Comparison of ENCODE assay signal across 8 cellular contexts in genomic region chr16:89658221-89658879, GRCh38. TPM values are rescaled to one million over a fixed set of nuclear protein-coding genes. Genes with fewer than 3 reads are reported as not detected.
DNase-seq lines count a peak whose midpoint lies in the region; ATAC-seq and TF ChIP-seq lines count a peak whose summit lies in the region.

No MANE protein-coding gene starts in this region.

- POLR2A ChIA-PET in OCI-LY7 (lab: Charles Lee) = interaction anchor here (0.5 to 0.6 kb wide), 2 partner anchors 23 to 865 kb away, joined by 3 to 5 read pairs; no protein-coding TSS in a partner anchor

- peaks cover 26% of the 10 kb centered on the region for H3K79me2 ChIP-seq in OCI-LY7 (ENCODE audit: insufficient read depth, low read depth, low read length)

- peak overlapping the region; percentile 97 for H3K4me2 ChIP-seq in OCI-LY7 (ENCODE audit: low read length)

- peak; percentile 34 for ATAC-seq in mucosa of descending colon
- ATAC-seq in HG02981 (IDR thresholded peaks at IDR 0.05; ENCODE audit: unreplicated experiment) = no peak
- ATAC-seq in HG03521 (IDR thresholded peaks at IDR 0.05; ENCODE audit: unreplicated experiment) = no peak

- TF ChIP-seq CTCF in OCI-LY7 (conservative IDR thresholded peaks at IDR 0.05; ENCODE audit: low read length) (no peak), dorsolateral prefrontal cortex (IDR thresholded peaks at IDR 0.05 in 54 of 56, conservative IDR thresholded peaks at IDR 0.05 in 2 of 56; ENCODE audit: low read depth in 1 of 56, partially characterized antibody in 56 of 56) (no peak), mucosa of descending colon (IDR thresholded peaks at IDR 0.05) (no peak)

- H3K27ac ChIP-seq in OCI-LY7 (ENCODE audit: low read depth, low read length, poor library complexity, severe bottlenecking) = peak overlapping the region; percentile 53
- peak overlapping the region in 43 of 59 donors; percentile 4 to 92 (median 79) for H3K27ac ChIP-seq in dorsolateral prefrontal cortex

- DNase-seq in activated CD4-positive, alpha-beta T cell treated with anti-CD3 and anti-CD28 coated beads, Interleukin-2, amount 10 ng/mL, durations not matched to agents 24 days and 14 days = peak; percentile 79
- no peak for DNase-seq in activated CD4-positive, alpha-beta T cell treated with anti-CD3 and anti-CD28 coated beads, Interleukin-2, amount 50 U/mL, for 1 hour
- DNase-seq in OCI-LY7 (ENCODE audit: low spot score) = peak; percentile 34
- peak in 1 of 10 donors; percentile 16 for DNase-seq in dorsolateral prefrontal cortex
- peak in 2 of 3 donors; percentile 34 to 56 for DNase-seq in mucosa of descending colon
- DNase-seq in occipital lobe (lab: John Stamatoyannopoulos, UW) = no peak

- CTCF ChIA-PET in OCI-LY7 (lab: Charles Lee; ENCODE audit: unreplicated experiment) = no interaction called here

- H3K9me3 ChIP-seq in OCI-LY7 (ENCODE audit: low read length) (no peaks in the 10 kb centered on the region), mucosa of descending colon (no peaks in the 10 kb centered on the region)

- H3K4me1 ChIP-seq in OCI-LY7 (ENCODE audit: insufficient read depth, low read length, poor library complexity, severe bottlenecking) (peaks cover 13% of the 10 kb centered on the region), mucosa of descending colon (ENCODE audit: low read depth) (peaks cover 16% of the 10 kb centered on the region)

- H3K27ac Mint-ChIP-seq in activated CD4-positive, alpha-beta T cell treated with anti-CD3 and anti-CD28 coated beads, Interleukin-2, amount 10 ng/mL, durations not matched to agents 24 days and 14 days = peak overlapping the region; percentile 92

- BruUV-seq in OCI-LY7 (replicated peaks; lab: Mats Ljungman, UMichigan) = no TSS peak

- H3K9me2 ChIP-seq in OCI-LY7 (ENCODE audit: insufficient read depth, low read length) = no peaks in the 10 kb centered on the region

- no peaks in the 10 kb centered on the region for H3K27me3 Mint-ChIP-seq in activated CD4-positive, alpha-beta T cell treated with anti-CD3 and anti-CD28 coated beads, Interleukin-2, amount 10 ng/mL, durations not matched to agents 24 days and 14 days

- H3K4me3 ChIP-seq in OCI-LY7 (ENCODE audit: low read depth, low read length, poor library complexity, severe bottlenecking) (peak overlapping the region; percentile 98), dorsolateral prefrontal cortex (peak overlapping the region; percentile 72 to 100 (median 97)), mucosa of descending colon (peak overlapping the region; percentile 92)

- H3K4me1 Mint-ChIP-seq in activated CD4-positive, alpha-beta T cell treated with anti-CD3 and anti-CD28 coated beads, Interleukin-2, amount 10 ng/mL, durations not matched to agents 24 days and 14 days = peaks cover 33% of the 10 kb centered on the region

- peaks cover 41% of the 10 kb centered on the region for H3K36me3 ChIP-seq in OCI-LY7 (ENCODE audit: insufficient read depth, low read length)
- no peaks in the 10 kb centered on the region for H3K36me3 ChIP-seq in mucosa of descending colon (ENCODE audit: low read depth)

- no peaks in the 10 kb centered on the region for H3K9me3 Mint-ChIP-seq in activated CD4-positive, alpha-beta T cell treated with anti-CD3 and anti-CD28 coated beads, Interleukin-2, amount 10 ng/mL, durations not matched to agents 24 days and 14 days

- no peaks in the 10 kb centered on the region for H3K27me3 ChIP-seq in dorsolateral prefrontal cortex

- peak overlapping the region; percentile 95 for H2AFZ ChIP-seq in OCI-LY7 (ENCODE audit: low read length)

- H3K36me3 Mint-ChIP-seq in activated CD4-positive, alpha-beta T cell treated with anti-CD3 and anti-CD28 coated beads, Interleukin-2, amount 10 ng/mL, durations not matched to agents 24 days and 14 days (ENCODE audit: low read depth) = peaks cover 51% of the 10 kb centered on the region

- no peaks in the 10 kb centered on the region for H4K20me1 ChIP-seq in OCI-LY7 (ENCODE audit: insufficient read depth, low read length)

- intact Hi-C loops in activated CD4-positive, alpha-beta T cell treated with anti-CD3 and anti-CD28 coated beads, Interleukin-2, amount 10 ng/mL, durations not matched to agents 24 days and 14 days (cut with micrococcal nuclease) = loop anchor here (1.0 kb wide), 1 partner anchor 98 kb away; the partner anchor contains the start of gene RPL13
- intact Hi-C loops in OCI-LY7 (cut with micrococcal nuclease; ENCODE audit: unreplicated experiment) = loop anchor here (5.0 kb wide), 2 partner anchors 96 to 1006 kb away; partner anchors contain the start of genes CYBA and RPL13
- intact Hi-C loops in dorsolateral prefrontal cortex (cut with DNase I) = loop anchor here (5.0 kb wide), 2 partner anchors 96 to 416 kb away; partner anchors contain the start of gene RPL13 (in 1 of the 2)
- intact Hi-C loops in mucosa of descending colon (cut with DNase I, micrococcal nuclease) = no loop called here

- peak overlapping the region; percentile 97 for H3K4me3 Mint-ChIP-seq in activated CD4-positive, alpha-beta T cell treated with anti-CD3 and anti-CD28 coated beads, Interleukin-2, amount 10 ng/mL, durations not matched to agents 24 days and 14 days

RNA-seq across cellular contexts. Expression of gene SPATA33, which starts 0.7 kb away (rescaled TPM):
- total RNA-seq in activated CD4-positive, alpha-beta T cell treated with anti-CD3 and anti-CD28 coated beads, Interleukin-2, amount 10 ng/mL, durations not matched to agents 24 days and 14 days = 14.6 and 17.2 TPM in 2 replicates
- 8.6 and 9.4 TPM in 2 replicates for total RNA-seq in OCI-LY7 (2014; rRNA removed; shearing (Covaris generic))
- total RNA-seq in OCI-LY7 (2022) (17.3 and 18.2 TPM in 2 replicates), dorsolateral prefrontal cortex (10 to 100 TPM; 14.5 to 39.6 (median 23.2) TPM), mucosa of descending colon (10 to 100 TPM in 2 of 3 donors, 1 to 10 TPM in 1; 8.0 to 11.0 (median 10.7) TPM), occipital lobe (4.8 TPM)

RNA-seq across cellular contexts. Expression of gene CHMP1A, which starts 0.8 kb away (rescaled TPM):
- 83.7 and 84.3 TPM in 2 replicates for total RNA-seq in activated CD4-positive, alpha-beta T cell treated with anti-CD3 and anti-CD28 coated beads, Interleukin-2, amount 10 ng/mL, durations not matched to agents 24 days and 14 days
- total RNA-seq in OCI-LY7 (2014; rRNA removed; shearing (Covaris generic)) = 53.1 and 57.5 TPM in 2 replicates
- total RNA-seq in OCI-LY7 (2022) = 67.2 and 76.2 TPM in 2 replicates
- 10 to 100 TPM; 59.2 to 89.8 (median 72.3) TPM for total RNA-seq in dorsolateral prefrontal cortex
- total RNA-seq in mucosa of descending colon = 100 to 1,000 TPM; 104 to 163 (median 108) TPM
- 66.4 TPM for total RNA-seq in occipital lobe

RNA-seq across cellular contexts. Expression of gene CDK10, which starts 28.1 kb away (rescaled TPM):
- total RNA-seq in activated CD4-positive, alpha-beta T cell treated with anti-CD3 and anti-CD28 coated beads, Interleukin-2, amount 10 ng/mL, durations not matched to agents 24 days and 14 days = 104 and 108 TPM in 2 replicates
- total RNA-seq in OCI-LY7 (2014; rRNA removed; shearing (Covaris generic)) = 88.4 and 98.6 TPM in 2 replicates
- 129 and 130 TPM in 2 replicates for total RNA-seq in OCI-LY7 (2022)
- 100 to 1,000 TPM in 49 of 120 experiments, 10 to 100 TPM in 71; 57.3 to 194 (median 96.1) TPM for total RNA-seq in dorsolateral prefrontal cortex
- total RNA-seq in mucosa of descending colon = 100 to 1,000 TPM in 1 of 3 donors, 10 to 100 TPM in 2; 90.8 to 163 (median 94.5) TPM
- total RNA-seq in occipital lobe = 22.9 TPM

RNA-seq across cellular contexts. Expression of gene SPATA2L, which starts 43.2 kb away (rescaled TPM):
- total RNA-seq in activated CD4-positive, alpha-beta T cell treated with anti-CD3 and anti-CD28 coated beads, Interleukin-2, amount 10 ng/mL, durations not matched to agents 24 days and 14 days = 12.8 and 13.2 TPM in 2 replicates
- 5.6 and 13.1 TPM in 2 replicates for total RNA-seq in OCI-LY7 (2014; rRNA removed; shearing (Covaris generic))
- 6.7 and 7.2 TPM in 2 replicates for total RNA-seq in OCI-LY7 (2022)
- total RNA-seq in dorsolateral prefrontal cortex = 10 to 100 TPM in 85 of 120 experiments, 1 to 10 TPM in 35; 4.5 to 25.5 (median 11.4) TPM
- 10 to 100 TPM; 12.5 to 21.7 (median 14.4) TPM for total RNA-seq in mucosa of descending colon
- total RNA-seq in occipital lobe = 12.5 TPM

RNA-seq across cellular contexts. Expression of gene DPEP1, which starts 44.9 kb away (rescaled TPM):
- total RNA-seq in activated CD4-positive, alpha-beta T cell treated with anti-CD3 and anti-CD28 coated beads, Interleukin-2, amount 10 ng/mL, durations not matched to agents 24 days and 14 days = not detected in 2 replicates
- total RNA-seq in OCI-LY7 (2014; rRNA removed; shearing (Covaris generic)) = not detected in 2 replicates
- total RNA-seq in OCI-LY7 (2022) (not detected in 2 replicates), dorsolateral prefrontal cortex (under 1 TPM in 8 of 120 experiments, not detected in 112; 0.29 to 0.66 (median 0.40) TPM), mucosa of descending colon (1 to 10 TPM in 1 of 3 donors, under 1 TPM in 1, not detected in 1; 0.28 to 2.0 TPM), occipital lobe (3.9 TPM)

Comparison
In these comparisons a context has a peak if more than half of its experiments do, and no peak if none do; other contexts are left out.
1. DNase-seq: peak in activated CD4-positive, alpha-beta T cell treated with anti-CD3 and anti-CD28 coated beads, Interleukin-2, amount 10 ng/mL, durations not matched to agents 24 days and 14 days (single experiment), OCI-LY7 (single experiment) and mucosa of descending colon (2 of 3); none in activated CD4-positive, alpha-beta T cell treated with anti-CD3 and anti-CD28 coated beads, Interleukin-2, amount 50 U/mL, for 1 hour (single experiment) and occipital lobe (single experiment).
2. intact Hi-C loops: an anchor here in activated CD4-positive, alpha-beta T cell treated with anti-CD3 and anti-CD28 coated beads, Interleukin-2, amount 10 ng/mL, durations not matched to agents 24 days and 14 days (1.0 kb wide), OCI-LY7 (5.0 kb wide) and dorsolateral prefrontal cortex (5.0 kb wide); none called in mucosa of descending colon.
3. Peak in every context shown above with its lines, with median percentiles within 50 percentile points of each other: H3K4me3 ChIP-seq.